Comparison of ENCODE assay signal across 8 cellular contexts in genomic region chr2:112048887-112049286, GRCh38. TPM values are rescaled to one million over a fixed set of nuclear protein-coding genes. Genes with fewer than 3 reads are reported as not detected.
DNase-seq lines count a peak whose midpoint lies in the region; ATAC-seq and TF ChIP-seq lines count a peak whose summit lies in the region.

No MANE protein-coding gene starts in this region.

- H3K36me3 ChIP-seq in neuronal stem cell (replicated peaks in 1 of 2; ENCODE audit: control insufficient read depth in 2 of 2, insufficient read depth in 2 of 2, low read length in 2 of 2), result no peaks in the 10 kb centered on the region

- no peak overlapping the region for H3K4ac ChIP-seq in neuronal stem cell (ENCODE audit: low read length)

- H3K27me3 ChIP-seq in AG04450 (ENCODE audit: control insufficient read depth, insufficient read depth, low read length), result peaks cover 8% of the 10 kb centered on the region
- no peaks in the 10 kb centered on the region for H3K27me3 ChIP-seq in neuronal stem cell (ENCODE audit: control insufficient read depth in 3 of 3, insufficient read depth in 3 of 3, low read depth in 1 of 3, low read length in 3 of 3)

- no peak overlapping the region for H4K91ac ChIP-seq in neuronal stem cell (ENCODE audit: low read depth, low read length, poor library complexity)

- H2BK5ac ChIP-seq in neuronal stem cell (ENCODE audit: low read length), result no peak overlapping the region

- POLR2A ChIA-PET in AG04450 (lab: Yijun Ruan, JAX), result no interaction called here
- POLR2A ChIA-PET in GM10248 (lab: Yijun Ruan, JAX), result interaction anchor here (0.9 kb wide), 1 partner anchor 404 kb away, joined by 3 read pairs; no protein-coding TSS in a partner anchor
- POLR2A ChIA-PET in T-cell (lab: Charles Lee), result no interaction called here

- peaks cover 0 to 6% (median 3%) of the 10 kb centered on the region in 3 donors for H3K9me3 Mint-ChIP-seq in T-cell

- CTCF ChIA-PET in AG04450 (lab: Charles Lee), result interaction anchor here (0.9 to 6.1 kb wide), 7 partner anchors 16 to 165 kb away, joined by 3 to 103 read pairs (median 4); partner anchors contain the start of gene ANAPC1
- CTCF ChIA-PET in GM10248 (lab: Yijun Ruan, JAX), result interaction anchor here (0.7 to 4.4 kb wide), 7 partner anchors 9 to 208 kb away, joined by 3 to 28 read pairs (median 3); no protein-coding TSS in a partner anchor
- CTCF ChIA-PET in T-cell (lab: Charles Lee), result interaction anchor here (0.7 to 4.2 kb wide), 2 partner anchors 47 to 161 kb away, joined by 3 to 17 read pairs; no protein-coding TSS in a partner anchor

- no peak overlapping the region for H3K14ac ChIP-seq in neuronal stem cell (ENCODE audit: low read length)

- no CpG with 5 or more reads among the region's 3 CpGs for WGBS in neuronal stem cell (ENCODE audit: extremely low coverage in 2 of 2, insufficient read length in 2 of 2, insufficient replicate concordance in 1 of 2), 2 donors

- H2BK12ac ChIP-seq in neuronal stem cell (ENCODE audit: low read length), result no peak overlapping the region

- no peaks in the 10 kb centered on the region for H3K79me1 ChIP-seq in neuronal stem cell (ENCODE audit: low read depth, low read length)

- no peak overlapping the region for H2BK120ac ChIP-seq in neuronal stem cell (ENCODE audit: low read depth, low read length)

- no peak overlapping the region for H3K4me2 ChIP-seq in neuronal stem cell (ENCODE audit: insufficient read depth, low read length, poor library complexity, severe bottlenecking)

- no peak overlapping the region for H2BK15ac ChIP-seq in neuronal stem cell (ENCODE audit: low read length)

- H3K9me3 ChIP-seq in AG04450 (ENCODE audit: control insufficient read depth, insufficient read depth, low read length) (peaks cover 9% of the 10 kb centered on the region), neuronal stem cell (replicated peaks in 1 of 2; ENCODE audit: control insufficient read depth in 2 of 2, insufficient read depth in 1 of 2, low read depth in 1 of 2, low read length in 2 of 2) (peaks cover 0 to 9% of the 10 kb centered on the region in 2 donors)

- H3K4me1 Mint-ChIP-seq in T-cell, result peaks cover 7 to 20% (median 7%) of the 10 kb centered on the region in 3 donors

- H3K36me3 Mint-ChIP-seq in T-cell, result no peaks in the 10 kb centered on the region

- no peak overlapping the region for H3K9ac ChIP-seq in neuronal stem cell (ENCODE audit: low read depth, low read length, poor library complexity)

- no peak overlapping the region for H3K18ac ChIP-seq in neuronal stem cell (ENCODE audit: low read length)

- no peak overlapping the region for H2AFZ ChIP-seq in neuronal stem cell (ENCODE audit: low read length)

- H3K4me1 ChIP-seq in neuronal stem cell (ENCODE audit: control insufficient read depth in 2 of 2, insufficient read depth in 1 of 2, low read depth in 1 of 2, low read length in 2 of 2), result peaks cover 7% of the 10 kb centered on the region in 2 donors

- ATAC-seq in T-cell (replicated peaks in 1 of 4) (peak in 3 of 4 experiments; percentile 45 to 85 (median 69)), HG03460 (IDR thresholded peaks at IDR 0.05; ENCODE audit: unreplicated experiment) (no peak), GM21515 (IDR thresholded peaks at IDR 0.05; ENCODE audit: unreplicated experiment) (no peak)

- DNase-seq in AG04450 (ENCODE audit: low read depth, low spot score) (no peak), GM10248 (ENCODE audit: extremely low spot score) (peak; percentile 26), NCI-H128 (lab: John Stamatoyannopoulos, UW; ENCODE audit: unreplicated experiment) (peak; percentile 53), T-cell (peak in 11 of 34 experiments; percentile 10 to 36 (median 22)), fibroblast of mammary gland (ENCODE audit: low read depth) (peak; percentile 76), neuronal stem cell (ENCODE audit: low spot score) (peak; percentile 38)

- H3K27ac Mint-ChIP-seq in T-cell, result no peak overlapping the region

- H3K4me3 ChIP-seq in AG04450 (ENCODE audit: low read depth, low read length) (no peak overlapping the region), fibroblast of mammary gland (ENCODE audit: control insufficient read depth, low read depth, low read length) (no peak overlapping the region), neuronal stem cell (ENCODE audit: low read length in 2 of 2) (no peak overlapping the region)

- no peak overlapping the region for H3K23ac ChIP-seq in neuronal stem cell (ENCODE audit: low read depth, low read length, poor library complexity)

- no peak overlapping the region for H4K8ac ChIP-seq in neuronal stem cell (ENCODE audit: low read depth, low read length)

- H2AK5ac ChIP-seq in neuronal stem cell (ENCODE audit: low read depth, low read length), result no peak overlapping the region

- H3K27ac ChIP-seq in AG04450 (ENCODE audit: low read depth, low read length), result no peak overlapping the region
- no peak overlapping the region for H3K27ac ChIP-seq in neuronal stem cell (replicated peaks; ENCODE audit: low read length)

- H3K4me3 Mint-ChIP-seq in T-cell, result no peak overlapping the region

- no peaks in the 10 kb centered on the region for H3K27me3 Mint-ChIP-seq in T-cell

- peak; percentile 90 for TF ChIP-seq CTCF in AG04450 (IDR thresholded peaks at IDR 0.05; ENCODE audit: low read depth, low read length)
- TF ChIP-seq CTCF in GM10248 (IDR thresholded peaks at IDR 0.05; ENCODE audit: control extremely low read depth, extremely low read depth, low read depth, missing control alignments), result peak; percentile 72
- peak; percentile 95 for TF ChIP-seq CTCF in fibroblast of mammary gland (conservative IDR thresholded peaks at IDR 0.05; ENCODE audit: control insufficient read depth, insufficient read depth, low read depth, low read length)

RNA-seq across cellular contexts. Expression of gene TMEM87B, which starts 6.2 kb away (rescaled TPM):
- polyA plus RNA-seq in AG04450 (2011; rRNA removed), result 18.1 and 24.5 TPM in 2 replicates
- polyA minus RNA-seq in AG04450 (2011; rRNA and poly(A)+ RNA removed), result 10.9 and 18.0 TPM in 2 replicates
- total RNA-seq in T-cell, result 10 to 100 TPM; 16.8 to 22.7 (median 19.3) TPM
- 12.8 TPM for polyA plus RNA-seq in neuronal stem cell (2013, experiment 1 of 2)
- polyA plus RNA-seq in neuronal stem cell (2013, experiment 2 of 2), result 13.1 TPM

Comparison
In these comparisons a context has a peak if more than half of its experiments do, and no peak if none do; other contexts are left out.
1. ATAC-seq: peak in T-cell (3 of 4); none in HG03460 (single experiment) and GM21515 (single experiment).
2. Peak in every context shown above with its lines, with median percentiles within 50 percentile points of each other: CTCF ChIP-seq.